ENCODE assay signal across 8 cellular contexts in the genomic region with DNA sequence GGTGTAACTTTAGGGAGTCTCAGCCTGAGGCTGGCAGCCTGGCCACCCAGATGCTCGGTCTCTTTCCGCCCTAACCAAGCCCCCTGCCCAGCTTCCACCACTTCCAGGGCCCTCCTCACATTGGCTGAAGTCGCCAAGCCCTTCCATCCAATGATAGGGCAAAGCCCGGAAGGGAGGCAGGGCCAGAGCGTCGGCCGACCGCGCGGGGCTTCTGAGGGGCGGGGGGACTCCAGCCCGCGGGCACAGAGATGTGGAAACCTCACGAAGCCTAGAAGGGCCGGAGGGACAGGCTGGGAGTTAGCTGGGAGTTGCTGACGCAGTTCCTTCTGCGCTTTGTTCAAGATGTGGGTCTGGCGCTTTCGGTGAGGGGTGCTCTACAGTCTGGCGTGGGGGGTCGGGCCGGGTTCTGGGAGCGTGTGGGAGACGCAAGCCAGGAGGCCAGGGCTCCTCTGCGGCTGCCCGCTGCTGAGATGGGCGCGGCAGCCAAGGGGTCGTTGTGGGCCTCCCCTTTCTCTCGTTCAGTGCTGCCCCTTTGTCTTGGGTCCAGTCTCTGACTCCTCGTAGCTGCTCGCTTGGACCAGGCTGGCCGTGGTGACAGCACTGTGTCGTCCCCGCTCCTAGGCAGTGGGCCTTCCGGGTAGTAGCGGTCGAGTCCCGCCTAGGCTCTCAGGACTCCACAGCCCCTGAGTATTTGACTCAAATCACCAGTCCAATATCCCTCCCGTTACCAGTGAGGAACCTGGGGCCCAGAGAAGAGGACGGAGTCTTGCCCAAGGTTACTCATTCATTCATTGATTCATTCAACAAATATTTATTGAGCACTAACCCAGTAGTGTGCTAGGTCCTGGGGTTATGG. TPM values are rescaled to one million over a fixed set of nuclear protein-coding genes. Genes with fewer than 3 reads are reported as not detected.
DNase-seq lines count a peak whose midpoint lies in the region; ATAC-seq and TF ChIP-seq lines count a peak whose summit lies in the region.

A gene (plus strand): TSS at position 319 of the 856 bp plus-strand sequence. CDS start 9,230 bp downstream, outside the sequence.

- H3K79me2 ChIP-seq in DND-41 (ENCODE audit: insufficient read depth, low read length) (peaks cover 12% of the 10 kb centered on the region), trophoblast cell (ENCODE audit: control insufficient read depth, insufficient read depth, low read length, poor library complexity) (peaks cover 3% of the 10 kb centered on the region)

- H4K20me1 ChIP-seq in DND-41 (ENCODE audit: insufficient read depth, low read length) = no peaks in the 10 kb centered on the region

- peak within 1 kb of the TSS; percentile 41 to 84; a peak in 3 of 4 replicates for H3K4me3 ChIP-seq in DND-41 (ENCODE audit: low read depth in 1 of 2, low read length in 2 of 2)
- peak within 1 kb of the TSS; percentile 47 for H3K4me3 ChIP-seq in HAP-1
- H3K4me3 ChIP-seq in trophoblast cell (ENCODE audit: low read depth, low read length) = peak within 1 kb of the TSS; percentile 76

- H3K4me1 ChIP-seq in DND-41 (ENCODE audit: insufficient read depth, low read length) (peaks cover 26% of the 10 kb centered on the region), HAP-1 (peaks cover 7% of the 10 kb centered on the region; the same call in 1 of the 2 replicates), trophoblast cell (ENCODE audit: control insufficient read depth in 1 of 2, insufficient read depth in 2 of 2, low read length in 2 of 2) (peaks cover 2 to 4% of the 10 kb centered on the region in 2 experiments)

- H3K9ac ChIP-seq in DND-41 (ENCODE audit: low read depth, low read length) (peak within 1 kb of the TSS; percentile 79), trophoblast cell (ENCODE audit: low read length) (peak within 1 kb of the TSS; percentile 38)

- peak within 1 kb of the TSS; percentile 80 for H2AFZ ChIP-seq in DND-41 (ENCODE audit: low read depth, low read length)
- peak within 1 kb of the TSS; percentile 74 for H2AFZ ChIP-seq in trophoblast cell (ENCODE audit: insufficient read depth, low read length, poor library complexity)

- H4K12ac ChIP-seq in trophoblast cell (ENCODE audit: low read depth, low read length) = peak within 1 kb of the TSS; percentile 50

- H4K91ac ChIP-seq in trophoblast cell (ENCODE audit: low read depth, low read length) = peak within 1 kb of the TSS; percentile 75

- H2BK5ac ChIP-seq in trophoblast cell (ENCODE audit: low read depth, low read length, poor library complexity) = no peak within 1 kb of the TSS

- ATAC-seq in DND-41 (ENCODE audit: insufficient read depth, low read depth) = peak; percentile 89
- ATAC-seq in HG03135 (IDR thresholded peaks at IDR 0.05; ENCODE audit: unreplicated experiment) = no peak

- DNase-seq in DND-41 (peak; percentile 66), HAP-1 (ENCODE audit: low spot score in 2 of 2) (peak; percentile 63 to 78), NCI-H2171 treated with DMSO at 0.1 percent for 48 hours (lab: John Stamatoyannopoulos, UW) (peak; percentile 78), astrocyte of the hippocampus (ENCODE audit: low read depth, low spot score) (peak; percentile 95), hippocampal formation (lab: John Stamatoyannopoulos, UW) (peak; percentile 58 to 66), trophoblast cell (no peak), LoVo (ENCODE audit: low spot score) (no peak)

- H4K8ac ChIP-seq in trophoblast cell (ENCODE audit: low read depth, low read length) = peak within 1 kb of the TSS; percentile 79

- H2BK120ac ChIP-seq in trophoblast cell (ENCODE audit: insufficient read depth, low read length, poor library complexity) = peak within 1 kb of the TSS; percentile 33

- H3K14ac ChIP-seq in trophoblast cell (ENCODE audit: low read length) = peak within 1 kb of the TSS; percentile 54

- peak within 1 kb of the TSS; percentile 36 for H3K18ac ChIP-seq in trophoblast cell (ENCODE audit: low read length)

- no peak for TF ChIP-seq CTCF in DND-41 (IDR thresholded peaks at IDR 0.05; ENCODE audit: borderline replicate concordance, extremely low read depth, low read length, poor library complexity, severe bottlenecking)

- H2BK12ac ChIP-seq in trophoblast cell (ENCODE audit: low read length) = no peak within 1 kb of the TSS

- WGBS in trophoblast cell (ENCODE audit: extremely low coverage, insufficient coverage, insufficient read length) = no CpG with 5 or more reads among the region's 41 CpGs

- peak within 1 kb of the TSS; percentile 14 for H3K4ac ChIP-seq in trophoblast cell (ENCODE audit: low read depth, low read length)

- peaks cover 7% of the 10 kb centered on the region for H3K79me1 ChIP-seq in trophoblast cell (ENCODE audit: low read length)

- H3K36me3 ChIP-seq in DND-41 (ENCODE audit: insufficient read depth, low read length) = peaks cover 28% of the 10 kb centered on the region
- H3K36me3 ChIP-seq in HAP-1 (replicated peaks) = peaks cover 2% of the 10 kb centered on the region; the same call in 1 of the 2 replicates
- peaks cover 4 to 10% of the 10 kb centered on the region in 2 experiments for H3K36me3 ChIP-seq in trophoblast cell (ENCODE audit: control insufficient read depth in 1 of 2, insufficient read depth in 2 of 2, low read length in 2 of 2)

- H3K27ac ChIP-seq in DND-41 (ENCODE audit: low read length) = peak within 1 kb of the TSS; percentile 70
- no peak within 1 kb of the TSS for H3K27ac ChIP-seq in trophoblast cell (ENCODE audit: low read depth, low read length)

- no peak within 1 kb of the TSS for H3K23ac ChIP-seq in trophoblast cell (ENCODE audit: low read length)

- H3K9me3 ChIP-seq in DND-41 (ENCODE audit: insufficient read depth, low read length, severe bottlenecking) = no peaks in the 10 kb centered on the region
- H3K9me3 ChIP-seq in HAP-1 = no peaks in the 10 kb centered on the region
- H3K9me3 ChIP-seq in trophoblast cell (ENCODE audit: insufficient read depth, low read depth, low read length) = no peaks in the 10 kb centered on the region

- H3K4me2 ChIP-seq in DND-41 (ENCODE audit: insufficient read depth, low read length) = peak within 1 kb of the TSS; percentile 83
- H3K4me2 ChIP-seq in trophoblast cell (ENCODE audit: low read length) = peak within 1 kb of the TSS; percentile 82

- H3K27me3 ChIP-seq in DND-41 (ENCODE audit: insufficient read depth, low read length, poor library complexity) = no peaks in the 10 kb centered on the region
- no peaks in the 10 kb centered on the region for H3K27me3 ChIP-seq in HAP-1 (ENCODE audit: low read depth)
- H3K27me3 ChIP-seq in trophoblast cell (ENCODE audit: insufficient read depth, low read length) = no peaks in the 10 kb centered on the region

- H2AK5ac ChIP-seq in trophoblast cell (ENCODE audit: low read length) = peak within 1 kb of the TSS; percentile 11

- in situ Hi-C loops in HAP-1 (cut with MboI; ENCODE audit: low sequenced_read_pairs) = no loop called here

RNA-seq across cellular contexts. Expression of the gene that starts here (rescaled TPM):
- polyA plus RNA-seq in trophoblast cell (2013) = 2.2 and 2.8 TPM in 2 replicates

Comparison
In these comparisons a context has a peak if more than half of its experiments do, and no peak if none do; other contexts are left out.
1. DNase-seq: peak in DND-41 (single experiment), HAP-1 (2 of 2), NCI-H2171 treated with DMSO at 0.1 percent for 48 hours (single experiment), astrocyte of the hippocampus (single experiment) and hippocampal formation (2 of 2); none in trophoblast cell (0 of 2) and LoVo (single experiment).
2. Peak in every context shown above with its lines, with median percentiles within 50 percentile points of each other: H3K4me3 ChIP-seq.